ENCODE assay signal across 9 cellular contexts in genomic region chr20:871436-871835, GRCh38. TPM values are rescaled to one million over a fixed set of nuclear protein-coding genes. Genes with fewer than 3 reads are reported as not detected.
"Had no signal": no experiment of that assay in that cellular context is flagged by ENCODE, and none has a peak within 500 bp of the region (broad histone marks: within the 10 kb centered on the region; RNA-seq: fewer than 3 reads in every experiment).

No MANE protein-coding gene starts in this region.

- H3K4me3 ChIP-seq: K562 had no signal

- FAIRE-seq: HepG2, HTR-8/SVneo, K562 had no signal

- H3K27ac Mint-ChIP-seq: IgD-negative memory B cell had no signal

- H3K27ac ChIP-seq: HL-60 had no signal

- H3K9me3 Mint-ChIP-seq: IgD-negative memory B cell had no signal

- DNase-seq: IMR-90, KBM-7, KG1 had no signal

- H3K4me3 Mint-ChIP-seq: IgD-negative memory B cell had no signal

RNA-seq across cellular contexts. Expression of gene ANGPT4, which starts 44.7 kb away (rescaled TPM):
- total RNA-seq: HepG2, HT-29, IMR-90, K562 had no signal
- polyA plus RNA-seq: HepG2, IgD-negative memory B cell, IMR-90, K562 had no signal
